9 cellular contexts compared by ENCODE assay signal in genomic region chr22:38992871-38993371, GRCh38. TPM values are rescaled to one million over a fixed set of nuclear protein-coding genes. Genes with fewer than 3 reads are reported as not detected.
DNase-seq lines count a peak whose midpoint lies in the region; ATAC-seq and TF ChIP-seq lines count a peak whose summit lies in the region.
"Not testable (repeated sequence)": the region's sequence is repeated elsewhere in the genome, so short reads cannot be mapped to it uniquely, and the experiment has no call there.
"Had no signal": no experiment of that assay in that cellular context is flagged by ENCODE, and none has a peak within 500 bp of the region (broad histone marks: within the 10 kb centered on the region; RNA-seq: fewer than 3 reads in every experiment).

No MANE protein-coding gene starts in this region.

- peak overlapping the region; percentile 72; the same call in 1 of the 2 replicates for H3K27ac Mint-ChIP-seq in WTC11
- not testable (repeated sequence) for H3K27ac Mint-ChIP-seq in stimulated activated memory B cell treated with anti-CD40 and anti-IgM and Interleukin-4, amounts not matched to agents 10 μg/mL and 1 μg/mL and 100 μg/mL, for 72 hours

- not testable (repeated sequence) for H3K36me3 Mint-ChIP-seq in WTC11; stimulated activated memory B cell treated with anti-CD40 and anti-IgM and Interleukin-4, amounts not matched to agents 10 μg/mL and 1 μg/mL and 100 μg/mL, for 72 hours

- peaks cover 29% of the 10 kb centered on the region for H3K4me1 Mint-ChIP-seq in WTC11
- peaks cover 29% of the 10 kb centered on the region for H3K4me1 Mint-ChIP-seq in stimulated activated memory B cell treated with anti-CD40 and anti-IgM and Interleukin-4, amounts not matched to agents 10 μg/mL and 1 μg/mL and 100 μg/mL, for 72 hours

- intact Hi-C loops in left lung (cut with DNase I) = not testable (repeated sequence)

- not testable (repeated sequence) for H3K36me3 ChIP-seq in left lung

- not testable (repeated sequence) for TF ChIP-seq POLR2A in erythroblast (IDR thresholded peaks at IDR 0.05; ENCODE audit: low read length)

- peak; percentile 73 for DNase-seq in ELF-1 (ENCODE audit: low read depth, low spot score)
- DNase-seq in NCI-H2196 (lab: John Stamatoyannopoulos, UW; ENCODE audit: unreplicated experiment) = peak; percentile 58
- DNase-seq in WTC11 (ENCODE audit: low spot score) = peak; percentile 79
- peak; percentile 20 to 33 for DNase-seq in erythroblast (lab: John Stamatoyannopoulos, UW)
- not testable (repeated sequence) for DNase-seq in left lung

- H3K27me3 Mint-ChIP-seq in WTC11 (ENCODE audit: low read depth) = not testable (repeated sequence)
- H3K27me3 Mint-ChIP-seq in stimulated activated memory B cell treated with anti-CD40 and anti-IgM and Interleukin-4, amounts not matched to agents 10 μg/mL and 1 μg/mL and 100 μg/mL, for 72 hours = peaks cover 53% of the 10 kb centered on the region

- POLR2A ChIA-PET in WTC11 (lab: Charles Lee) = not testable (repeated sequence)

- not testable (repeated sequence) for H3K9me3 ChIP-seq in left lung

- H3K4me3 ChIP-seq in left lung = not testable (repeated sequence)

- H3K4me1 ChIP-seq in left lung = not testable (repeated sequence)

- H3K27me3 ChIP-seq in left lung = peaks cover 0 to 30% of the 10 kb centered on the region in 2 donors

- H3K27ac ChIP-seq in left lung = not testable (repeated sequence)

- not testable (repeated sequence) for TF ChIP-seq CTCF in WTC11 (IDR thresholded peaks at IDR 0.05); left lung (IDR thresholded peaks at IDR 0.05)

- CTCF ChIA-PET in WTC11 (lab: Charles Lee) = interaction anchor here (2.4 kb wide), 1 partner anchor 123 kb away, joined by 7 read pairs; no protein-coding TSS in a partner anchor

- peak overlapping the region; percentile 29; the same call in 1 of the 2 replicates for H3K4me3 Mint-ChIP-seq in WTC11
- H3K4me3 Mint-ChIP-seq in stimulated activated memory B cell treated with anti-CD40 and anti-IgM and Interleukin-4, amounts not matched to agents 10 μg/mL and 1 μg/mL and 100 μg/mL, for 72 hours = not testable (repeated sequence)

- ATAC-seq in WTC11 = peak; percentile 97
- peak; percentile 65 for ATAC-seq in left lung
- ATAC-seq in stimulated activated memory B cell treated with anti-CD40 and anti-IgM and Interleukin-4, amounts not matched to agents 10 μg/mL and 1 μg/mL and 100 μg/mL, for 72 hours = peak; percentile 38

- not testable (repeated sequence) for H3K9me3 Mint-ChIP-seq in WTC11; stimulated activated memory B cell treated with anti-CD40 and anti-IgM and Interleukin-4, amounts not matched to agents 10 μg/mL and 1 μg/mL and 100 μg/mL, for 72 hours

TF ChIP-seq in WTC11, 78 proteins besides CTCF, POLR2A, EP300 and RAD21:
- TF ChIP-seq NFYB (CRISPR knock-in tag; conservative IDR thresholded peaks at IDR 0.05; ENCODE audit: low read depth) = peak; percentile 32; the same call in 1 of the 2 replicates

RNA-seq across cellular contexts. Expression of gene APOBEC3B, which starts 10.8 kb away (rescaled TPM):
- total RNA-seq in WTC11 (2021) (4.0 to 7.5 TPM (median 6.4 TPM) in 3 replicates), left lung (1 to 10 TPM; 1.9 to 9.5 TPM)
- total RNA-seq: cerebellum, frontal cortex had no signal

RNA-seq across cellular contexts. Expression of gene APOBEC3C, which starts 21.1 kb away (rescaled TPM):
- 33.4 to 40.4 TPM (median 39.4 TPM) in 3 replicates for total RNA-seq in WTC11 (2021)
- 10 to 100 TPM; 25.7 to 36.1 TPM for total RNA-seq in left lung
- total RNA-seq: frontal cortex had no signal

RNA-seq across cellular contexts. Expression of gene APOBEC3D, which starts 28.0 kb away (rescaled TPM):
- total RNA-seq in WTC11 (2021) = 5.4 to 10.6 TPM (median 7.0 TPM) in 3 replicates
- 1 to 10 TPM; 3.7 to 5.5 TPM for total RNA-seq in left lung
- total RNA-seq: cerebellum had no signal

RNA-seq across cellular contexts. Expression of gene APOBEC3A, which starts 35.5 kb away (rescaled TPM):
- total RNA-seq in WTC11 (2021) (not detected in 3 replicates), left lung (10 to 100 TPM in 1 of 2 donors, 1 to 10 TPM in 1; 2.4 to 25.5 TPM)
- total RNA-seq: activated CD8-positive, alpha-beta memory T cell treated with anti-CD3 and anti-CD28 coated beads for 36 hours; cerebellum; frontal cortex had no signal

RNA-seq across cellular contexts. Expression of gene APOBEC3F, which starts 47.7 kb away (rescaled TPM):
- total RNA-seq in WTC11 (2021) (8.7 to 13.1 TPM (median 11.0 TPM) in 3 replicates), left lung (10 to 100 TPM; 11.2 to 12.4 TPM)

Comparison
In these comparisons a context has a peak if more than half of its experiments do, and no peak if none do; other contexts are left out.
1. ATAC-seq: peak in every context shown above with its lines; median percentile 97 in WTC11; 65 in left lung; 38 in stimulated activated memory B cell treated with anti-CD40 and anti-IgM and Interleukin-4, amounts not matched to agents 10 μg/mL and 1 μg/mL and 100 μg/mL, for 72 hours.